20 cellular contexts compared by ENCODE assay signal in the genomic region with DNA sequence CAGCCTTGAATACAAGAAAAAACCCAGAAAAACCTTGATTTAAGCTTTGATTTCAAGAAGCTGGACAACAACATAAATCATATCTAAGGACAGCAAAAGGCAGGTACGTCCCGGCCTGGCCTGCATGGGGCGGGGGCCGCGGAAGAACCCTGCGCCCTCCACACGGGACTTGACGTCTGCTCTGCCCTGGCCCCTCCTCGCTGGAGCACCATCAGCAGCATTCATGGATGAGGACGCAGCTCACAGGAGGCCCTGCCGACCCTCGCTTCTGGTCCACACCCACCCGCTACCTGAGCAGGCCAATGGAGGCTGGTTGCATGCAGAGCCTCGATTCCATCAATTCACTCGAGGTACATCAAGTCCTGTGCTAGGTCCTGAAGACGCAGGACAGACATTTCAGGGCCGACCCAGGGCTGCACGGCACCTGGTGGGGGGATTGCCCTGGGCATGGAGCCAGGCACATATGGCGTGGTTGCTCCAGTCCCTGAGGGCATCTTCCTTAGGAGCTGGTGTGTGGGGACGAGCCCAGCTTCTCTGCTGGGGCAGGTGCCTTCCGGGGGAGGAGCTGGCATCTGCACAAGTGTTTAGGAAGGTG.
DNase-seq lines count a peak whose midpoint lies in the region; ATAC-seq, FAIRE-seq and TF ChIP-seq lines count a peak whose summit lies in the region.
"Had no signal": no experiment of that assay in that cellular context is flagged by ENCODE, and none has a peak within 500 bp of the region (broad histone marks: within the 10 kb centered on the region; RNA-seq: fewer than 3 reads in every experiment).

No MANE protein-coding gene starts in this region.

- H3K9me3 Mint-ChIP-seq in progenitor cell of endocrine pancreas (ENCODE audit: low read depth): peaks cover 17% of the 10 kb centered on the region

- no peaks in the 10 kb centered on the region for H3K36me3 ChIP-seq in H7 (replicated peaks; ENCODE audit: control insufficient read depth, insufficient read depth, low read length)
- H3K36me3 ChIP-seq: SJSA1, vagina had no signal

- H3K4me3 ChIP-seq in H7 (ENCODE audit: insufficient read depth, low read depth, low read length): no peak overlapping the region
- H3K4me3 ChIP-seq: GM12878, SJSA1, vagina had no signal

- H3K27me3 ChIP-seq in H7 (ENCODE audit: control insufficient read depth, insufficient read depth, low read length): no peaks in the 10 kb centered on the region
- H3K27me3 ChIP-seq: vagina had no signal

- no peak for ATAC-seq in activated CD4-positive, CD25-positive, alpha-beta regulatory T cell treated with anti-CD3 and anti-CD28 coated beads, Interleukin-2, amount 50 U/mL, for 24 hours
- no peak for ATAC-seq in GM19467 (IDR thresholded peaks at IDR 0.05; ENCODE audit: unreplicated experiment)
- ATAC-seq: GM12878; PC-3; stimulated activated naive CD8-positive, alpha-beta T cell treated with anti-CD3 and anti-CD28 coated beads, Interleukin-15, Interleukin-2, amounts not matched to agents 100 U/mL and 50 U/mL, for 24 hours had no signal

- peaks cover 12% of the 10 kb centered on the region for H3K36me3 Mint-ChIP-seq in progenitor cell of endocrine pancreas (ENCODE audit: insufficient read depth)

- no peak for TF ChIP-seq CTCF in progenitor cell of endocrine pancreas (IDR thresholded peaks at IDR 0.05; ENCODE audit: unreplicated experiment)
- TF ChIP-seq CTCF in D721Med (IDR thresholded peaks at IDR 0.05; ENCODE audit: insufficient read depth, missing control alignments): no peak

- peaks cover 11% of the 10 kb centered on the region for H3K4me1 Mint-ChIP-seq in progenitor cell of endocrine pancreas (ENCODE audit: low read depth)

- H3K27ac Mint-ChIP-seq in progenitor cell of endocrine pancreas: peak overlapping the region; percentile 88

- FAIRE-seq in D721Med (lab: Jason Lieb, UNC): no peak
- FAIRE-seq: astrocyte, GM12878 had no signal

- DNase-seq in activated CD4-positive, CD25-positive, alpha-beta regulatory T cell treated with anti-CD3 and anti-CD28 coated beads, Interleukin-2, amount 50 U/mL, for 72 hours: peak; percentile 14
- DNase-seq in H7 (peak; percentile 54), iPS-NIHi11 (ENCODE audit: low spot score) (peak; percentile 18), progenitor cell of endocrine pancreas (ENCODE audit: low spot score, unreplicated experiment) (peak; percentile 6), D721Med (ENCODE audit: insufficient read length, low spot score) (no peak), NCI-H82 treated with DMSO at 0.1 percent for 48 hours (lab: John Stamatoyannopoulos, UW; ENCODE audit: unreplicated experiment) (no peak)
- DNase-seq: activated CD4-positive, CD25-positive, alpha-beta regulatory T cell; C1 segment of cervical spinal cord; cerebellar nuclear complex; DMS153; NCI-H82; PC-3; stimulated activated CD4-positive, alpha-beta T cell treated with anti-CD3 and anti-CD28 coated beads, Interleukin-1b, Interleukin-23, amount 100 ng/mL, for 48 hours; stimulated activated naive CD8-positive, alpha-beta T cell treated with anti-CD3 and anti-CD28 coated beads, Interleukin-15, Interleukin-2, amounts not matched to agents 100 U/mL and 50 U/mL, for 24 hours had no signal

- no peak overlapping the region for H3K4me3 Mint-ChIP-seq in progenitor cell of endocrine pancreas (ENCODE audit: low read depth)

- H3K27me3 Mint-ChIP-seq in progenitor cell of endocrine pancreas: peaks cover 5% of the 10 kb centered on the region

Comparison
In these comparisons a context has a peak if more than half of its experiments do, and no peak if none do; other contexts are left out.
1. DNase-seq: peak in activated CD4-positive, CD25-positive, alpha-beta regulatory T cell treated with anti-CD3 and anti-CD28 coated beads, Interleukin-2, amount 50 U/mL, for 72 hours (single experiment), H7 (single experiment), iPS-NIHi11 (single experiment) and progenitor cell of endocrine pancreas (single experiment); none in D721Med (single experiment) and NCI-H82 treated with DMSO at 0.1 percent for 48 hours (single experiment).